In the genomic region with DNA sequence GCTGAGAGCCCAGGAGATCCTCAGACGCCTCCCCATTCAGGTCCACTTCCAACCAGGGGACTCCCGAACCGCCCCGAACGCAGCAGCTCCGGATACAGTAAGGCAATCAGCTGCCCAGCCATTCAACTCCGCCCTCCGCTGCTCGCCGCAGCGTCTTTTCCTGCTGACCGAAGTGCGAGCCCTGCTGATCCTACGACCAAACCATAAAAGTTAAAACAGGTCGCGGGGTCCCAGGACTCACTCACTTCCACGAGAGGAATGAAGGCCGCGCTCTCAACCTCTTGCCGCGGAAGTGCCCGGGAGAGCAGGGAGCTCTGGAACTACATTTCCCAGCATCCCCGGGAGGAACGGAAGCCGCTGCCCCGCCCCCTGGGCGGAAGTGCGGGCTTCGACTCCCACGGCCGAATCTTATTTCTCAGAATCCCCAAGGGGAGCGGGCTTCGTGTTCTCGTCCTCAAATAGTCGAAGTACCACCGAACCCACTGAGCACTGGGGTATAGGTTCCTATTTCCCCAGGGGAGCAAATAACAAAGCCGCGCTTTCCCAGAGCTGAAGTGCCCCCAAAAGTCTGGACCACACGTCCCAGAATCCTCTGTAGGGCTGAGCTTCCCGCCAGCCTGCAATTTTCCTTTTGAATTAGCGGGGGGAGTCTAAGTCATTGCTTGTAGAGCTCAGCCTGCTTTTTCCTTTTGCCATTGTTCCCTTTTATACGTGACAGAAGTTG, we compare ENCODE assay signal across 8 cellular contexts. TPM values are rescaled to one million over a fixed set of nuclear protein-coding genes. Genes with fewer than 3 reads are reported as not detected.
DNase-seq lines count a peak whose midpoint lies in the region; ATAC-seq and TF ChIP-seq lines count a peak whose summit lies in the region.

ZNF45 (minus strand) TSS at position 298 of the 724 bp plus-strand sequence. CDS start 13,097 bp downstream, outside the sequence.

- H3K79me2 ChIP-seq in DOHH2 (ENCODE audit: control insufficient read depth, low read length): no peaks in the 10 kb centered on the region

- H3K9me3 Mint-ChIP-seq in natural killer cell: no peaks in the 10 kb centered on the region

- no peak for TF ChIP-seq CTCF in DOHH2 (IDR thresholded peaks at IDR 0.05; ENCODE audit: low read depth, low read length, poor library complexity, severe bottlenecking)
- TF ChIP-seq CTCF in fibroblast of mammary gland (conservative IDR thresholded peaks at IDR 0.05; ENCODE audit: control insufficient read depth, insufficient read depth, low read depth, low read length): no peak
- TF ChIP-seq CTCF in natural killer cell (IDR thresholded peaks at IDR 0.05): no peak

- DNase-seq in GOT3 (lab: John Stamatoyannopoulos, UW) (peak; percentile 65), LoVo (ENCODE audit: low spot score) (peak; percentile 73), fibroblast of mammary gland (ENCODE audit: low read depth) (peak; percentile 83), natural killer cell (peak; percentile 77)
- DNase-seq in activated T-helper 9 cell treated with anti-CD3 and anti-CD28 coated beads, Interleukin-2, amount 50 U/mL, for 16 hours (ENCODE audit: low read depth): peak; percentile 81
- DNase-seq in stimulated activated naive CD4-positive, alpha-beta T cell treated with Interleukin-2 at 50 U/mL for 16 hours (lab: John Stamatoyannopoulos, UW): peak; percentile 83

- H3K4me2 ChIP-seq in DOHH2 (ENCODE audit: low read length): peak within 1 kb of the TSS; percentile 86

- H3K9me3 ChIP-seq in DOHH2 (ENCODE audit: control insufficient read depth, insufficient read depth, low read length): peaks cover 19% of the 10 kb centered on the region

- no peaks in the 10 kb centered on the region for H3K9me2 ChIP-seq in DOHH2 (replicated peaks; ENCODE audit: control insufficient read depth, low read length)

- peak within 1 kb of the TSS; percentile 92 for H3K4me3 Mint-ChIP-seq in natural killer cell

- peak within 1 kb of the TSS; percentile 82 to 89 for H3K27ac Mint-ChIP-seq in natural killer cell

- ATAC-seq in natural killer cell: peak; percentile 96 to 98 (median 98)

- H3K4me1 ChIP-seq in DOHH2 (ENCODE audit: control insufficient read depth, low read length): peaks cover 13% of the 10 kb centered on the region

- peaks cover 15 to 16% of the 10 kb centered on the region in 2 donors for H3K27me3 Mint-ChIP-seq in natural killer cell (ENCODE audit: low read depth in 2 of 2)

- intact Hi-C loops in natural killer cell (cut with micrococcal nuclease): loop anchor here (1.0 to 2.0 kb wide), 2 partner anchors 16 to 160 kb away; partner anchors contain the start of genes ZNF221 and ZNF224

- no peaks in the 10 kb centered on the region for H3K27me3 ChIP-seq in DOHH2 (ENCODE audit: control insufficient read depth, low read length)

- H4K20me1 ChIP-seq in DOHH2 (ENCODE audit: control insufficient read depth, insufficient read depth, low read depth, low read length): no peaks in the 10 kb centered on the region

- H3K4me1 Mint-ChIP-seq in natural killer cell: peaks cover 18 to 21% of the 10 kb centered on the region in 2 donors

- no peak within 1 kb of the TSS for H3K27ac ChIP-seq in DOHH2 (ENCODE audit: low read depth, low read length)

- H3K36me3 ChIP-seq in DOHH2 (ENCODE audit: control insufficient read depth, low read length): peaks cover 18% of the 10 kb centered on the region

- H3K4me3 ChIP-seq in DOHH2 (ENCODE audit: low read length): peak within 1 kb of the TSS; percentile 91
- H3K4me3 ChIP-seq in fibroblast of mammary gland (ENCODE audit: control insufficient read depth, low read depth, low read length): peak within 1 kb of the TSS; percentile 85

- TF ChIP-seq POLR2A in Raji (IDR thresholded peaks at IDR 0.05; ENCODE audit: insufficient read depth, low read depth, low read length): peak; percentile 55

- H3F3A ChIP-seq in DOHH2 (ENCODE audit: control insufficient read depth, insufficient read depth): 0 out of 2 replicates have a peak, but pooled peaks cover 3% of the 10 kb centered on the region

- peaks cover 9% of the 10 kb centered on the region for H3K36me3 Mint-ChIP-seq in natural killer cell

RNA-seq across cellular contexts. Expression of gene ZNF45, which starts in this region (rescaled TPM):
- total RNA-seq in natural killer cell: 10 to 100 TPM; 10.6 to 24.3 (median 14.5) TPM
